8 cellular contexts compared by ENCODE assay signal in genomic region chr19:4830768-4831265, GRCh38. TPM values are rescaled to one million over a fixed set of nuclear protein-coding genes. Genes with fewer than 3 reads are reported as not detected.
DNase-seq lines count a peak whose midpoint lies in the region; ATAC-seq and TF ChIP-seq lines count a peak whose summit lies in the region.

No MANE protein-coding gene starts in this region.

- H2AFZ ChIP-seq in OCI-LY7 (ENCODE audit: low read length): no peak overlapping the region; the same call in 1 of the 2 replicates

- peak overlapping the region; percentile 81 for H3K27ac ChIP-seq in C4-2B
- H3K27ac ChIP-seq in OCI-LY7 (ENCODE audit: low read depth, low read length, poor library complexity, severe bottlenecking): peak overlapping the region; percentile 77
- H3K27ac ChIP-seq in endodermal cell (ENCODE audit: low read depth, low read length): no peak overlapping the region

- WGBS in endodermal cell (ENCODE audit: insufficient coverage in 1 of 2, insufficient read length in 1 of 2), 2 experiments: 86 to 100% methylated on average over 2 to 6 of the region's 6 CpGs

- H3K9me3 Mint-ChIP-seq in endodermal cell (peaks cover 4% of the 10 kb centered on the region), neural crest cell (no peaks in the 10 kb centered on the region)

- no peaks in the 10 kb centered on the region for H3K9me2 ChIP-seq in OCI-LY7 (ENCODE audit: insufficient read depth, low read length)

- intact Hi-C loops in OCI-LY7 (cut with micrococcal nuclease; ENCODE audit: unreplicated experiment): loop anchor here (1.0 kb wide), 1 partner anchor 18 kb away; no protein-coding TSS in a partner anchor

- H3K27me3 ChIP-seq in endodermal cell (ENCODE audit: control insufficient read depth, insufficient read depth, low read length, poor library complexity, severe bottlenecking): peaks cover 9% of the 10 kb centered on the region

- POLR2A ChIA-PET in OCI-LY7 (lab: Charles Lee): interaction anchor here (0.5 to 1.7 kb wide), 3 partner anchors 19 to 215 kb away, joined by 3 to 7 read pairs (median 7); no protein-coding TSS in a partner anchor

- H3K27ac Mint-ChIP-seq in endodermal cell (no peak overlapping the region), neural crest cell (ENCODE audit: unreplicated experiment) (no peak overlapping the region)

- peak overlapping the region; percentile 76 for H3K4me3 ChIP-seq in OCI-LY7 (ENCODE audit: low read depth, low read length, poor library complexity, severe bottlenecking)
- H3K4me3 ChIP-seq in endodermal cell (ENCODE audit: low read length): peak overlapping the region; percentile 79

- peaks cover 58% of the 10 kb centered on the region for H3K79me2 ChIP-seq in OCI-LY7 (ENCODE audit: insufficient read depth, low read depth, low read length)

- H3K4me2 ChIP-seq in OCI-LY7 (ENCODE audit: low read length): peak overlapping the region; percentile 73

- TF ChIP-seq CTCF in C4-2B (conservative IDR thresholded peaks at IDR 0.05) (no peak), OCI-LY7 (conservative IDR thresholded peaks at IDR 0.05; ENCODE audit: low read length) (no peak), endodermal cell (conservative IDR thresholded peaks at IDR 0.05) (no peak), neural crest cell (conservative IDR thresholded peaks at IDR 0.05) (no peak)

- TSS peak; percentile 86 for BruUV-seq in OCI-LY7 (replicated peaks; lab: Mats Ljungman, UMichigan)

- H3K4me3 Mint-ChIP-seq in endodermal cell (peak overlapping the region; percentile 52), neural crest cell (peak overlapping the region; percentile 66)

- H3K9me3 ChIP-seq in OCI-LY7 (ENCODE audit: low read length) (no peaks in the 10 kb centered on the region), endodermal cell (ENCODE audit: control insufficient read depth, low read length) (no peaks in the 10 kb centered on the region)

- ATAC-seq in HG03135 (IDR thresholded peaks at IDR 0.05; ENCODE audit: unreplicated experiment): no peak
- ATAC-seq in GM18502 (IDR thresholded peaks at IDR 0.05; ENCODE audit: poor library complexity, unreplicated experiment): no peak
- no peak for ATAC-seq in GM18858 (IDR thresholded peaks at IDR 0.05; ENCODE audit: unreplicated experiment)

- peaks cover 46% of the 10 kb centered on the region for H3K4me1 ChIP-seq in OCI-LY7 (ENCODE audit: insufficient read depth, low read length, poor library complexity, severe bottlenecking)
- no peaks in the 10 kb centered on the region for H3K4me1 ChIP-seq in endodermal cell (ENCODE audit: control insufficient read depth, insufficient read depth, low read length)

- peak overlapping the region; percentile 49 for H3K9ac ChIP-seq in endodermal cell (ENCODE audit: extremely low read depth, low read length, poor library complexity, severe bottlenecking)

- no peaks in the 10 kb centered on the region for H4K20me1 ChIP-seq in OCI-LY7 (ENCODE audit: insufficient read depth, low read length)

- H3K27me3 Mint-ChIP-seq in endodermal cell (ENCODE audit: insufficient read depth) (peaks cover 19% of the 10 kb centered on the region), neural crest cell (ENCODE audit: low read depth) (peaks cover 23% of the 10 kb centered on the region)

- H3K36me3 ChIP-seq in OCI-LY7 (ENCODE audit: insufficient read depth, low read length) (peaks cover 12% of the 10 kb centered on the region), endodermal cell (ENCODE audit: control insufficient read depth, insufficient read depth, low read length) (no peaks in the 10 kb centered on the region)

- H3K4me1 Mint-ChIP-seq in endodermal cell (no peaks in the 10 kb centered on the region), neural crest cell (peaks cover 7% of the 10 kb centered on the region)

- DNase-seq in OCI-LY7 (ENCODE audit: low spot score): peak; percentile 32
- DNase-seq in endodermal cell: no peak
- no peak for DNase-seq in neural crest cell (ENCODE audit: low read depth, low spot score)
- DNase-seq in glomerular visceral epithelial cell (ENCODE audit: extremely low spot score): no peak

- CTCF ChIA-PET in OCI-LY7 (lab: Charles Lee; ENCODE audit: unreplicated experiment): no interaction called here

- H3K36me3 Mint-ChIP-seq in endodermal cell (ENCODE audit: low read depth) (no peaks in the 10 kb centered on the region), neural crest cell (ENCODE audit: low read depth) (no peaks in the 10 kb centered on the region)

RNA-seq across cellular contexts. Expression of gene TICAM1, which starts 0.7 kb away (rescaled TPM):
- total RNA-seq in OCI-LY7 (2014; rRNA removed; shearing (Covaris generic)): 4.9 and 6.8 TPM in 2 replicates
- total RNA-seq in OCI-LY7 (2022): 26.7 and 28.9 TPM in 2 replicates
- 1 to 10 TPM; 2.9 to 4.6 TPM for total RNA-seq in endodermal cell
- polyA plus RNA-seq in endodermal cell (2013, experiment 1 of 2): 1.1 TPM
- 0.75 TPM for polyA plus RNA-seq in endodermal cell (2013, experiment 2 of 2)
- 0.72 and 0.96 TPM in 2 replicates for total RNA-seq in neural crest cell

RNA-seq across cellular contexts. Expression of gene PLIN3, which starts 36.6 kb away (rescaled TPM):
- total RNA-seq in OCI-LY7 (2014; rRNA removed; shearing (Covaris generic)): 81.3 and 95.7 TPM in 2 replicates
- total RNA-seq in OCI-LY7 (2022) (115 TPM in 2 replicates), endodermal cell (10 to 100 TPM; 80.0 to 80.9 TPM), neural crest cell (40.3 and 42.4 TPM in 2 replicates)
- polyA plus RNA-seq in endodermal cell (2013, experiment 1 of 2): 62.6 TPM
- 69.5 TPM for polyA plus RNA-seq in endodermal cell (2013, experiment 2 of 2)

RNA-seq across cellular contexts. Expression of gene FEM1A, which starts 39.3 kb away (rescaled TPM):
- 11.5 and 17.5 TPM in 2 replicates for total RNA-seq in OCI-LY7 (2014; rRNA removed; shearing (Covaris generic))
- total RNA-seq in OCI-LY7 (2022): 14.3 and 15.8 TPM in 2 replicates
- 10 to 100 TPM; 15.8 to 16.0 TPM for total RNA-seq in endodermal cell
- 7.3 TPM for polyA plus RNA-seq in endodermal cell (2013, experiment 1 of 2)
- 7.7 TPM for polyA plus RNA-seq in endodermal cell (2013, experiment 2 of 2)
- 16.9 and 17.3 TPM in 2 replicates for total RNA-seq in neural crest cell
